Comparison of ENCODE assay signal across 9 cellular contexts in genomic region chr2:55012648-55013484, GRCh38. TPM values are rescaled to one million over a fixed set of nuclear protein-coding genes. Genes with fewer than 3 reads are reported as not detected.
DNase-seq lines count a peak whose midpoint lies in the region; ATAC-seq, FAIRE-seq and TF ChIP-seq lines count a peak whose summit lies in the region.
"Had no signal": no experiment of that assay in that cellular context is flagged by ENCODE, and none has a peak within 500 bp of the region (broad histone marks: within the 10 kb centered on the region; RNA-seq: fewer than 3 reads in every experiment).

No MANE protein-coding gene starts in this region.

- ATAC-seq in gastrocnemius medialis (peak in 1 of 2 donors; percentile 23), GM18909 (IDR thresholded peaks at IDR 0.05; ENCODE audit: poor library complexity, unreplicated experiment) (no peak), GM18519 (IDR thresholded peaks at IDR 0.05; ENCODE audit: low FRiP score, unreplicated experiment) (no peak)

- TF ChIP-seq CTCF in gastrocnemius medialis (IDR thresholded peaks at IDR 0.05 in 4 of 5, conservative IDR thresholded peaks at IDR 0.05 in 1 of 5) (no peak), ovary (IDR thresholded peaks at IDR 0.05) (no peak)

- H3K27ac ChIP-seq in SK-N-MC: peak overlapping the region; percentile 63
- H3K27ac ChIP-seq in gastrocnemius medialis: peak overlapping the region; percentile 89 to 94 (median 91)
- H3K27ac ChIP-seq in ovary: no peak overlapping the region

- peaks cover 1 to 4% (median 2%) of the 10 kb centered on the region in 3 donors for H3K27me3 Mint-ChIP-seq in immature natural killer cell (ENCODE audit: low read depth in 3 of 3)

- TF ChIP-seq POLR2A in gastrocnemius medialis (IDR thresholded peaks at IDR 0.05): no peak
- no peak for TF ChIP-seq POLR2A in ovary (IDR thresholded peaks at IDR 0.05)

- H3K4me3 ChIP-seq in SK-N-MC (peak overlapping the region; percentile 66), gastrocnemius medialis (peak overlapping the region in 1 of 4 donors; percentile 33), ovary (no peak overlapping the region)

- H3K4me1 Mint-ChIP-seq in immature natural killer cell: peaks cover 57 to 83% of the 10 kb centered on the region in 2 donors

- DNase-seq in SK-N-MC (ENCODE audit: low read depth, low spot score) (no peak), immature natural killer cell (no peak), gastrocnemius medialis (no peak), midbrain (lab: John Stamatoyannopoulos, UW) (no peak), ovary (no peak)

- H3K9ac ChIP-seq in SK-N-MC (ENCODE audit: insufficient read length): peak overlapping the region; percentile 46

- no peak overlapping the region for H3K4me3 Mint-ChIP-seq in immature natural killer cell

- no peaks in the 10 kb centered on the region for H3K9me3 Mint-ChIP-seq in immature natural killer cell

- in situ Hi-C loops in gastrocnemius medialis (cut with MboI; ENCODE audit: low sequenced_read_pairs in 4 of 4): loop anchor here in 2 of 4 donors (10.0 to 25.0 kb wide), 2 partner anchors 108 to 301 kb away; partner anchors contain the start of gene EML6 (in 1 of the 2)

- H3K4me1 ChIP-seq in gastrocnemius medialis (peaks cover 48 to 52% of the 10 kb centered on the region in 2 donors), ovary (ENCODE audit: insufficient read depth) (peaks cover 3% of the 10 kb centered on the region)

- H3K36me3 Mint-ChIP-seq in immature natural killer cell: no peaks in the 10 kb centered on the region

- H3K36me3 ChIP-seq in SK-N-MC (ENCODE audit: insufficient read depth, low read length) (peaks cover 7% of the 10 kb centered on the region), gastrocnemius medialis (no peaks in the 10 kb centered on the region), ovary (no peaks in the 10 kb centered on the region)

- WGBS in ovary, 3 donors: 49 to 60% (median 49%) methylated on average over 2 of the region's 2 CpGs

- peak; percentile 61 for FAIRE-seq in G401.6 (lab: Jason Lieb, UNC)
- FAIRE-seq: H1 had no signal

- H3K27me3 ChIP-seq in gastrocnemius medialis: no peaks in the 10 kb centered on the region
- H3K27me3 ChIP-seq in ovary: no peaks in the 10 kb centered on the region

- TF ChIP-seq EP300 in ovary (IDR thresholded peaks at IDR 0.05): no peak

- no peaks in the 10 kb centered on the region; the same call in 1 of the 2 replicates for H3K9me3 ChIP-seq in SK-N-MC (ENCODE audit: low read depth, low read length)
- H3K9me3 ChIP-seq in gastrocnemius medialis: no peaks in the 10 kb centered on the region
- no peaks in the 10 kb centered on the region for H3K9me3 ChIP-seq in ovary

- intact Hi-C loops in gastrocnemius medialis (cut with DNase I; ENCODE audit: low total_unique reads): loop anchor here (1.0 to 10.0 kb wide), 8 partner anchors 34 to 604 kb away; partner anchors contain the start of genes CLHC1, EML6, PPP4R3B and RPS27A
- intact Hi-C loops in ovary (cut with DNase I): no loop called here

- peak overlapping the region; percentile 54 to 92 (median 78) for H3K27ac Mint-ChIP-seq in immature natural killer cell

RNA-seq across cellular contexts. Expression of gene RTN4, which starts 37.4 kb away (rescaled TPM):
- polyA plus RNA-seq in immature natural killer cell: 100 to 1,000 TPM in 2 of 3 donors, 10 to 100 TPM in 1; 75.8 to 173 (median 152) TPM
- total RNA-seq in gastrocnemius medialis: 100 to 1,000 TPM; 183 to 259 (median 244) TPM
- 100 to 1,000 TPM; 118 to 275 (median 200) TPM for total RNA-seq in ovary
- polyA plus RNA-seq in ovary: 100 to 1,000 TPM; 110 to 334 TPM

Comparison
In these comparisons a context has a peak if more than half of its experiments do, and no peak if none do; other contexts are left out.
1. H3K27ac ChIP-seq: peak in SK-N-MC (single experiment) and gastrocnemius medialis (4 of 4); none in ovary (0 of 2).